ENCODE assay signal across 8 cellular contexts in genomic region chr19:38409631-38410133, GRCh38. TPM values are rescaled to one million over a fixed set of nuclear protein-coding genes. Genes with fewer than 3 reads are reported as not detected.
DNase-seq lines count a peak whose midpoint lies in the region; ATAC-seq and TF ChIP-seq lines count a peak whose summit lies in the region.
"Had no signal": no experiment of that assay in that cellular context is flagged by ENCODE, and none has a peak within 500 bp of the region (broad histone marks: within the 10 kb centered on the region; RNA-seq: fewer than 3 reads in every experiment).

No MANE protein-coding gene starts in this region.

- peaks cover 0 to 4% (median 0%) of the 10 kb centered on the region in 7 donors for H3K9me3 Mint-ChIP-seq in CD14-positive monocyte
- no peaks in the 10 kb centered on the region for H3K9me3 Mint-ChIP-seq in effector memory CD8-positive, alpha-beta T cell
- H3K9me3 Mint-ChIP-seq: activated naive CD8-positive, alpha-beta T cell treated with anti-CD3 and anti-CD28 coated beads, Interleukin-2, amount 10 ng/mL, durations not matched to agents 7 days and 5 days; naive thymus-derived CD4-positive, alpha-beta T cell had no signal

- no peak overlapping the region for H3K4me3 Mint-ChIP-seq in CD14-positive monocyte
- no peak overlapping the region for H3K4me3 Mint-ChIP-seq in effector memory CD8-positive, alpha-beta T cell
- H3K4me3 Mint-ChIP-seq: activated naive CD8-positive, alpha-beta T cell treated with anti-CD3 and anti-CD28 coated beads, Interleukin-2, amount 10 ng/mL, durations not matched to agents 7 days and 5 days; naive thymus-derived CD4-positive, alpha-beta T cell had no signal

- peak overlapping the region; percentile 41 to 92 (median 79) for H3K27ac Mint-ChIP-seq in CD14-positive monocyte
- H3K27ac Mint-ChIP-seq in effector memory CD8-positive, alpha-beta T cell = peak overlapping the region; percentile 59 to 60
- H3K27ac Mint-ChIP-seq: activated naive CD8-positive, alpha-beta T cell treated with anti-CD3 and anti-CD28 coated beads, Interleukin-2, amount 10 ng/mL, durations not matched to agents 7 days and 5 days had no signal

- DNase-seq in CD14-positive monocyte (ENCODE audit: low spot score) (no peak), T-helper 9 cell (no peak)
- no peak for DNase-seq in effector memory CD8-positive, alpha-beta T cell
- DNase-seq: activated naive CD8-positive, alpha-beta T cell treated with anti-CD3 and anti-CD28 coated beads, Interleukin-2, amount 10 ng/mL, durations not matched to agents 7 days and 5 days; naive thymus-derived CD4-positive, alpha-beta T cell; NCI-H526 treated with DMSO at 0.1 percent for 48 hours; WERI-Rb-1 had no signal

- no peak for ATAC-seq in effector memory CD8-positive, alpha-beta T cell (replicated peaks)
- no peak for ATAC-seq in HG02973 (IDR thresholded peaks at IDR 0.05; ENCODE audit: unreplicated experiment)
- ATAC-seq: naive thymus-derived CD4-positive, alpha-beta T cell had no signal

- no peak for TF ChIP-seq CTCF in CD14-positive monocyte (IDR thresholded peaks at IDR 0.05)

- H3K36me3 Mint-ChIP-seq in CD14-positive monocyte = peaks cover 66 to 92% of the 10 kb centered on the region in 2 donors
- peaks cover 36% of the 10 kb centered on the region for H3K36me3 Mint-ChIP-seq in effector memory CD8-positive, alpha-beta T cell (ENCODE audit: insufficient read depth)

- H3K4me1 Mint-ChIP-seq in CD14-positive monocyte = peaks cover 13% of the 10 kb centered on the region
- peaks cover 4 to 6% of the 10 kb centered on the region in 2 donors for H3K4me1 Mint-ChIP-seq in effector memory CD8-positive, alpha-beta T cell (ENCODE audit: low read depth in 2 of 2)
- H3K4me1 Mint-ChIP-seq: activated naive CD8-positive, alpha-beta T cell treated with anti-CD3 and anti-CD28 coated beads, Interleukin-2, amount 10 ng/mL, durations not matched to agents 7 days and 5 days had no signal

- H3K27me3 Mint-ChIP-seq in CD14-positive monocyte (ENCODE audit: low read depth in 3 of 3) = peaks cover 0 to 3% (median 0%) of the 10 kb centered on the region in 3 donors
- no peaks in the 10 kb centered on the region for H3K27me3 Mint-ChIP-seq in effector memory CD8-positive, alpha-beta T cell
- H3K27me3 Mint-ChIP-seq: activated naive CD8-positive, alpha-beta T cell treated with anti-CD3 and anti-CD28 coated beads, Interleukin-2, amount 10 ng/mL, durations not matched to agents 7 days and 5 days; naive thymus-derived CD4-positive, alpha-beta T cell had no signal

- intact Hi-C loops in CD14-positive monocyte (cut with micrococcal nuclease) = loop anchor here (10.0 kb wide), 2 partner anchors 515 to 525 kb away; partner anchors contain the start of genes MRPS12 (in 1 of the 2) and SARS2 (in 1 of the 2)

RNA-seq across cellular contexts. Expression of gene FAM98C, which starts 6.8 kb away (rescaled TPM):
- polyA plus RNA-seq in CD14-positive monocyte = 10 to 100 TPM in 1 of 2 donors, 1 to 10 TPM in 1; 8.5 to 12.6 TPM

RNA-seq across cellular contexts. Expression of gene RASGRP4, which starts 16.3 kb away (rescaled TPM):
- polyA plus RNA-seq in CD14-positive monocyte = 10 to 100 TPM; 30.2 to 50.3 TPM

RNA-seq across cellular contexts. Expression of gene SPRED3, which starts 21.2 kb away (rescaled TPM):
- polyA plus RNA-seq in CD14-positive monocyte = not detected

RNA-seq across cellular contexts. Expression of gene GGN, which starts 21.8 kb away (rescaled TPM):
- under 1 TPM in 1 of 2 donors, not detected in 1; 0.12 TPM for polyA plus RNA-seq in CD14-positive monocyte
- polyA plus RNA-seq: naive thymus-derived CD4-positive, alpha-beta T cell had no signal

RNA-seq across cellular contexts. Expression of gene RYR1, which starts 23.8 kb away (rescaled TPM):
- 1 to 10 TPM in 1 of 2 donors, under 1 TPM in 1; 0.76 to 2.1 TPM for polyA plus RNA-seq in CD14-positive monocyte
- polyA plus RNA-seq: naive thymus-derived CD4-positive, alpha-beta T cell had no signal
